ENCODE assay signal across 1 cellular context in the genomic region with DNA sequence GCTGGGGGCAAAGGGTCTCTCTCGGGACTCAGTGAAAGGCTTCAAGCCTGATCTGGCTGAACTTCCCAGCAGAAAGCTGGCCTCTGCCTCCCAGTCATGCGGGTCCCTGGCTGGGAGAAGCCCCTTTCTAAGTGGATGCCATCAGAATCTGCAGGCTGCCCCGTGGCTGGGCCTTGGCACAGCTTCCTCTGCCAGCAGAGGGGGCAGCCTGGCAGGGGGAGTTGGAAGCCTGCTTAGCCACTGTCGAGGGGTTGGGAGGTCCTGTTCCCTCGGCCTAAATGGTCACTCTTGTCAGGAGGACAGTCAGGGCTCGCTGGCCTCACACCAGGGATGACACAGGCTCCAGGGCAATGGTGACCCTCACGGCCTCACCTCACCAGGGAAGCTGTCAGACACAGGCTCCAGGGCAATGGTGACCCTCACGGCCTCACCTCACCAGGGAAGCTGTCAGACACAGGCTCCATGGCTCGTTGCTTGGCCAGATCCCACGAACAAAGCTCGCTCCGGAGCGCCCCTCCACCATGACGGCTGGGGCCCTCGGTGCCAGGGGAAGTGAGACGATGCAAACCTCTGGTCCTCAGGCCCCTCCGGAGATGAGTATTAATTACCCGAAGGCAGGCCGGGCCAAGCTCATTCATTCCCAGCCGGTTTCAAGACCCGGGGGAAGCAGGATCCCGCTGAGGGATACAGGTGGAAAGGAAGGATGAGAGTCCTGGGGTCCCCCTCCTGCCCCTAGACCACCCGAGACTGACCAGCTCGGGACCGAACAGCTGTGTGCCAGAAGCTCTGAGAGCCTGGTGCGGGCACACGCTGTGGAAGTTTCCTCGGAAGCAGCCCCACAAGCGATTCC.
TF ChIP-seq lines count a peak whose summit lies in the region.

No MANE protein-coding gene starts in this region.

TF ChIP-seq in HepG2, 621 proteins besides CTCF, POLR2A, EP300 and RAD21 (continued from another document):
- TF ChIP-seq, protein P1, sequence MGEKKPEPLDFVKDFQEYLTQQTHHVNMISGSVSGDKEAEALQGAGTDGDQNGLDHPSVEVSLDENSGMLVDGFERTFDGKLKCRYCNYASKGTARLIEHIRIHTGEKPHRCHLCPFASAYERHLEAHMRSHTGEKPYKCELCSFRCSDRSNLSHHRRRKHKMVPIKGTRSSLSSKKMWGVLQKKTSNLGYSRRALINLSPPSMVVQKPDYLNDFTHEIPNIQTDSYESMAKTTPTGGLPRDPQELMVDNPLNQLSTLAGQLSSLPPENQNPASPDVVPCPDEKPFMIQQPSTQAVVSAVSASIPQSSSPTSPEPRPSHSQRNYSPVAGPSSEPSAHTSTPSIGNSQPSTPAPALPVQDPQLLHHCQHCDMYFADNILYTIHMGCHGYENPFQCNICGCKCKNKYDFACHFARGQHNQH (CRISPR knock-in tag; IDR thresholded peaks at IDR 0.05), result no peak
- TF ChIP-seq, protein P2, sequence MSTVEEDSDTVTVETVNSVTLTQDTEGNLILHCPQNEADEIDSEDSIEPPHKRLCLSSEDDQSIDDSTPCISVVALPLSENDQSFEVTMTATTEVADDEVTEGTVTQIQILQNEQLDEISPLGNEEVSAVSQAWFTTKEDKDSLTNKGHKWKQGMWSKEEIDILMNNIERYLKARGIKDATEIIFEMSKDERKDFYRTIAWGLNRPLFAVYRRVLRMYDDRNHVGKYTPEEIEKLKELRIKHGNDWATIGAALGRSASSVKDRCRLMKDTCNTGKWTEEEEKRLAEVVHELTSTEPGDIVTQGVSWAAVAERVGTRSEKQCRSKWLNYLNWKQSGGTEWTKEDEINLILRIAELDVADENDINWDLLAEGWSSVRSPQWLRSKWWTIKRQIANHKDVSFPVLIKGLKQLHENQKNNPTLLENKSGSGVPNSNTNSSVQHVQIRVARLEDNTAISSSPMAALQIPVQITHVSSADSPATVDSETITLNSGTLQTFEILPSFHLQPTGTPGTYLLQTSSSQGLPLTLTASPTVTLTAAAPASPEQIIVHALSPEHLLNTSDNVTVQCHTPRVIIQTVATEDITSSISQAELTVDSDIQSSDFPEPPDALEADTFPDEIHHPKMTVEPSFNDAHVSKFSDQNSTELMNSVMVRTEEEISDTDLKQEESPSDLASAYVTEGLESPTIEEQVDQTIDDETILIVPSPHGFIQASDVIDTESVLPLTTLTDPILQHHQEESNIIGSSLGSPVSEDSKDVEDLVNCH (CRISPR knock-in tag; IDR thresholded peaks at IDR 0.05), result no peak
